ENCODE assay signal across 9 cellular contexts in the genomic region with DNA sequence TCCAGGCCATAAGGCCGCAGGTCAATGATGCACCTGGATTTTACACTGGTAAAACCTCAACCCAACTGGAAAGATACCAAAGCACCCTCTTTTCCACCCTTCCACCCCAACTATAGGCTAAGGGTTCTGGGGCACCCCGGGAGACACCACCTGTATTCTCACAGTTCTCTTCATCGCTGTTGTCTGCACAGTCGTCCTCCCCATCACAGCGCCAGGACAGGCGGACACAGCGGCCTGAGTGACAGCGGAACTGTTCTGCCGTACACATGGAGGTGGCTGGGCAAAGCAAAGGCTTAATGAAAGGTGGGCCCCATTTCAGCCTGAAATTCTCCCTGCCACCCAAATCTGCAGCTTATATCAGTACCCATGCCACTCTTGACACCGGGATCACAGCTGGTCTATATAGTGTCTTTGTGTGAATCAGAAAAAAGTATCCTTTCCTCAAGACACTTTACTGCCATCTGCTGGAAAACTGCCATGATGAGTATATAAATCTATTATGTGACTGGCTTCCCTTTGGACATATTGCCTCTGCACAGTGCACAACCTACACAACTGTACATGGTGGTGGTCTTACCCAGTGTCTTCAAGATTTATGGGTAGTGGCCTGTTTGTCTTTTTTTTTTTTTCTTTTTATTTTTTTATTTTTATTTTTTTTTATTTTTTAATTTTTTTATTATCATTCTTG. TPM values are rescaled to one million over a fixed set of nuclear protein-coding genes. Genes with fewer than 3 reads are reported as not detected.
DNase-seq lines count a peak whose midpoint lies in the region; ATAC-seq and TF ChIP-seq lines count a peak whose summit lies in the region.
"Had no signal": no experiment of that assay in that cellular context is flagged by ENCODE, and none has a peak within 500 bp of the region (broad histone marks: within the 10 kb centered on the region; RNA-seq: fewer than 3 reads in every experiment).

No MANE protein-coding gene starts in this region.

- no peak for ATAC-seq in GM19452 (IDR thresholded peaks at IDR 0.05; ENCODE audit: unreplicated experiment)

- no peaks in the 10 kb centered on the region for H3K4me1 Mint-ChIP-seq in activated CD4-positive, alpha-beta memory T cell treated with anti-CD3 and anti-CD28 coated beads for 36 hours (ENCODE audit: low read depth)

- no peaks in the 10 kb centered on the region for H3K9me2 ChIP-seq in DOHH2 (replicated peaks; ENCODE audit: control insufficient read depth, low read length)

- no peaks in the 10 kb centered on the region for H3K4me1 ChIP-seq in DOHH2 (ENCODE audit: control insufficient read depth, low read length)

- no peaks in the 10 kb centered on the region for H3K9me3 Mint-ChIP-seq in activated CD4-positive, alpha-beta memory T cell treated with anti-CD3 and anti-CD28 coated beads for 36 hours
- H3K9me3 Mint-ChIP-seq: stimulated activated naive CD8-positive, alpha-beta T cell treated with anti-CD3 and anti-CD28 coated beads, Interleukin-15, Interleukin-2, amounts not matched to agents 100 ng/mL and 50 ng/mL, for 24 hours had no signal

- peak; percentile 82 for DNase-seq in RPMI8226
- DNase-seq in foreskin fibroblast, result peak; percentile 34 to 69
- no peak for DNase-seq in activated effector memory CD4-positive, alpha-beta T cell treated with anti-CD3 and anti-CD28 coated beads, Interleukin-2, amount 50 U/mL, for 16 hours
- DNase-seq in T-helper 9 cell, result no peak
- DNase-seq in activated CD4-positive, alpha-beta memory T cell treated with anti-CD3 and anti-CD28 coated beads for 36 hours, result no peak

- H3K4me3 ChIP-seq in DOHH2 (ENCODE audit: low read length) (no peak overlapping the region), foreskin fibroblast (ENCODE audit: low read depth in 1 of 2, low read length in 2 of 2) (no peak overlapping the region)

- H3K27me3 Mint-ChIP-seq in activated CD4-positive, alpha-beta memory T cell treated with anti-CD3 and anti-CD28 coated beads for 36 hours, result no peaks in the 10 kb centered on the region
- H3K27me3 Mint-ChIP-seq: stimulated activated naive CD8-positive, alpha-beta T cell treated with anti-CD3 and anti-CD28 coated beads, Interleukin-15, Interleukin-2, amounts not matched to agents 100 ng/mL and 50 ng/mL, for 24 hours had no signal

- CTCF ChIA-PET in activated CD4-positive, alpha-beta memory T cell treated with anti-CD3 and anti-CD28 coated beads for 36 hours (lab: Charles Lee), result interaction anchor here (0.6 to 2.8 kb wide), 4 partner anchors 19 to 256 kb away, joined by 3 to 14 read pairs (median 4); no protein-coding TSS in a partner anchor

- no peak overlapping the region for H3K27ac Mint-ChIP-seq in activated CD4-positive, alpha-beta memory T cell treated with anti-CD3 and anti-CD28 coated beads for 36 hours
- H3K27ac Mint-ChIP-seq: stimulated activated naive CD8-positive, alpha-beta T cell treated with anti-CD3 and anti-CD28 coated beads, Interleukin-15, Interleukin-2, amounts not matched to agents 100 ng/mL and 50 ng/mL, for 24 hours had no signal

- TF ChIP-seq CTCF in DOHH2 (IDR thresholded peaks at IDR 0.05; ENCODE audit: low read depth, low read length, poor library complexity, severe bottlenecking) (peak; percentile 52), foreskin fibroblast (IDR thresholded peaks at IDR 0.05; ENCODE audit: low read depth, low read length) (peak; percentile 27)

- H3K79me2 ChIP-seq in DOHH2 (ENCODE audit: control insufficient read depth, low read length), result no peaks in the 10 kb centered on the region

- no peak for TF ChIP-seq EP300 in Ishikawa (IDR thresholded peaks at IDR 0.05; ENCODE audit: borderline replicate concordance)

- H3K4me2 ChIP-seq in DOHH2 (ENCODE audit: low read length), result no peak overlapping the region

- TF ChIP-seq RAD21 in Ishikawa (IDR thresholded peaks at IDR 0.05; ENCODE audit: low read depth), result peak; percentile 22

- no peaks in the 10 kb centered on the region for H3K36me3 Mint-ChIP-seq in activated CD4-positive, alpha-beta memory T cell treated with anti-CD3 and anti-CD28 coated beads for 36 hours

- no peak overlapping the region for H3K27ac ChIP-seq in DOHH2 (ENCODE audit: low read depth, low read length)

- H3K27me3 ChIP-seq in DOHH2 (ENCODE audit: control insufficient read depth, low read length), result no peaks in the 10 kb centered on the region

- no peak overlapping the region for H3K4me3 Mint-ChIP-seq in activated CD4-positive, alpha-beta memory T cell treated with anti-CD3 and anti-CD28 coated beads for 36 hours
- H3K4me3 Mint-ChIP-seq: stimulated activated naive CD8-positive, alpha-beta T cell treated with anti-CD3 and anti-CD28 coated beads, Interleukin-15, Interleukin-2, amounts not matched to agents 100 ng/mL and 50 ng/mL, for 24 hours had no signal

- H3K36me3 ChIP-seq in DOHH2 (ENCODE audit: control insufficient read depth, low read length), result peaks cover 9% of the 10 kb centered on the region; the same call in 1 of the 2 replicates

- intact Hi-C loops in activated CD4-positive, alpha-beta memory T cell treated with anti-CD3 and anti-CD28 coated beads for 36 hours (cut with micrococcal nuclease), result no loop called here

- no peaks in the 10 kb centered on the region for H3K9me3 ChIP-seq in DOHH2 (ENCODE audit: control insufficient read depth, insufficient read depth, low read length)

- H4K20me1 ChIP-seq in DOHH2 (ENCODE audit: control insufficient read depth, insufficient read depth, low read depth, low read length), result no peaks in the 10 kb centered on the region

- POLR2A ChIA-PET in activated CD4-positive, alpha-beta memory T cell treated with anti-CD3 and anti-CD28 coated beads for 36 hours (lab: Charles Lee), result no interaction called here

- no peaks in the 10 kb centered on the region for H3F3A ChIP-seq in DOHH2 (ENCODE audit: control insufficient read depth, insufficient read depth)

TF ChIP-seq in Ishikawa, 13 proteins besides CTCF, POLR2A, EP300 and RAD21:
- TF ChIP-seq, protein P1, sequence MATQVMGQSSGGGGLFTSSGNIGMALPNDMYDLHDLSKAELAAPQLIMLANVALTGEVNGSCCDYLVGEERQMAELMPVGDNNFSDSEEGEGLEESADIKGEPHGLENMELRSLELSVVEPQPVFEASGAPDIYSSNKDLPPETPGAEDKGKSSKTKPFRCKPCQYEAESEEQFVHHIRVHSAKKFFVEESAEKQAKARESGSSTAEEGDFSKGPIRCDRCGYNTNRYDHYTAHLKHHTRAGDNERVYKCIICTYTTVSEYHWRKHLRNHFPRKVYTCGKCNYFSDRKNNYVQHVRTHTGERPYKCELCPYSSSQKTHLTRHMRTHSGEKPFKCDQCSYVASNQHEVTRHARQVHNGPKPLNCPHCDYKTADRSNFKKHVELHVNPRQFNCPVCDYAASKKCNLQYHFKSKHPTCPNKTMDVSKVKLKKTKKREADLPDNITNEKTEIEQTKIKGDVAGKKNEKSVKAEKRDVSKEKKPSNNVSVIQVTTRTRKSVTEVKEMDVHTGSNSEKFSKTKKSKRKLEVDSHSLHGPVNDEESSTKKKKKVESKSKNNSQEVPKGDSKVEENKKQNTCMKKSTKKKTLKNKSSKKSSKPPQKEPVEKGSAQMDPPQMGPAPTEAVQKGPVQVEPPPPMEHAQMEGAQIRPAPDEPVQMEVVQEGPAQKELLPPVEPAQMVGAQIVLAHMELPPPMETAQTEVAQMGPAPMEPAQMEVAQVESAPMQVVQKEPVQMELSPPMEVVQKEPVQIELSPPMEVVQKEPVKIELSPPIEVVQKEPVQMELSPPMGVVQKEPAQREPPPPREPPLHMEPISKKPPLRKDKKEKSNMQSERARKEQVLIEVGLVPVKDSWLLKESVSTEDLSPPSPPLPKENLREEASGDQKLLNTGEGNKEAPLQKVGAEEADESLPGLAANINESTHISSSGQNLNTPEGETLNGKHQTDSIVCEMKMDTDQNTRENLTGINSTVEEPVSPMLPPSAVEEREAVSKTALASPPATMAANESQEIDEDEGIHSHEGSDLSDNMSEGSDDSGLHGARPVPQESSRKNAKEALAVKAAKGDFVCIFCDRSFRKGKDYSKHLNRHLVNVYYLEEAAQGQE (IDR thresholded peaks at IDR 0.05; ENCODE audit: low read depth), result no peak
- TF ChIP-seq NFIC (IDR thresholded peaks at IDR 0.05) (no peak), FOXM1 (IDR thresholded peaks at IDR 0.05; ENCODE audit: borderline replicate concordance, low read depth) (no peak), TAF1 (IDR thresholded peaks at IDR 0.05; ENCODE audit: low read depth) (no peak), ZBTB7A (IDR thresholded peaks at IDR 0.05; ENCODE audit: low read depth) (no peak), CEBPB (IDR thresholded peaks at IDR 0.05) (no peak), EGR1 (IDR thresholded peaks at IDR 0.05) (no peak), YY1 (IDR thresholded peaks at IDR 0.05; ENCODE audit: low read depth) (no peak), TEAD4 (IDR thresholded peaks at IDR 0.05) (no peak), TCF12 (IDR thresholded peaks at IDR 0.05; ENCODE audit: low read depth) (no peak)
- TF ChIP-seq, protein P2, sequence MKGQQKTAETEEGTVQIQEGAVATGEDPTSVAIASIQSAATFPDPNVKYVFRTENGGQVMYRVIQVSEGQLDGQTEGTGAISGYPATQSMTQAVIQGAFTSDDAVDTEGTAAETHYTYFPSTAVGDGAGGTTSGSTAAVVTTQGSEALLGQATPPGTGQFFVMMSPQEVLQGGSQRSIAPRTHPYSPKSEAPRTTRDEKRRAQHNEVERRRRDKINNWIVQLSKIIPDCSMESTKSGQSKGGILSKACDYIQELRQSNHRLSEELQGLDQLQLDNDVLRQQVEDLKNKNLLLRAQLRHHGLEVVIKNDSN (IDR thresholded peaks at IDR 0.05), result no peak
- TF ChIP-seq, protein P3, sequence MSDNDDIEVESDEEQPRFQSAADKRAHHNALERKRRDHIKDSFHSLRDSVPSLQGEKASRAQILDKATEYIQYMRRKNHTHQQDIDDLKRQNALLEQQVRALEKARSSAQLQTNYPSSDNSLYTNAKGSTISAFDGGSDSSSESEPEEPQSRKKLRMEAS (IDR thresholded peaks at IDR 0.05), result no peak
TF ChIP-seq in Ishikawa: peak in this region for 0.

RNA-seq across cellular contexts. Expression of a gene that starts 21.5 kb away (rescaled TPM):
- under 1 TPM in 1 of 2 experiments, not detected in 1; 0.05 TPM for total RNA-seq in activated CD4-positive, alpha-beta memory T cell treated with anti-CD3 and anti-CD28 coated beads for 36 hours

RNA-seq across cellular contexts. Expression of a gene that starts 39.7 kb away (rescaled TPM):
- 10 to 100 TPM; 18.4 to 18.5 TPM for total RNA-seq in activated CD4-positive, alpha-beta memory T cell treated with anti-CD3 and anti-CD28 coated beads for 36 hours

RNA-seq across cellular contexts. Expression of a gene that starts 50.8 kb away (rescaled TPM):
- 100 to 1,000 TPM; 174 TPM for total RNA-seq in activated CD4-positive, alpha-beta memory T cell treated with anti-CD3 and anti-CD28 coated beads for 36 hours

Comparison
In these comparisons a context has a peak if more than half of its experiments do, and no peak if none do; other contexts are left out.
1. DNase-seq: peak in RPMI8226 (single experiment) and foreskin fibroblast (2 of 2); none in activated effector memory CD4-positive, alpha-beta T cell treated with anti-CD3 and anti-CD28 coated beads, Interleukin-2, amount 50 U/mL, for 16 hours (single experiment), T-helper 9 cell (single experiment) and activated CD4-positive, alpha-beta memory T cell treated with anti-CD3 and anti-CD28 coated beads for 36 hours (single experiment).